Comparison of ENCODE assay signal across 35 cellular contexts in genomic region chr12:45558353-45558752, GRCh38.
"Had no signal": no experiment of that assay in that cellular context is flagged by ENCODE, and none has a peak within 500 bp of the region (broad histone marks: within the 10 kb centered on the region; RNA-seq: fewer than 3 reads in every experiment).

No MANE protein-coding gene starts in this region.

- H3K9me3 ChIP-seq: MG63 had no signal

- DNase-seq: Karpas-422, Kasumi-1, MG63, MM.1S, MV-4-11, NCI-H1048, NCI-H1092, NCI-H1092 treated with DMSO at 0.1 percent for 48 hours, NCI-H1105, NCI-H1105 treated with DMSO at 0.1 percent for 48 hours, NCI-H1417, NCI-H1417 treated with DMSO at 0.1 percent for 48 hours, NCI-H1436, NCI-H1436 treated with DMSO at 0.1 percent for 48 hours, NCI-H146, NCI-H1694, NCI-H1694 treated with DMSO at 0.1 percent for 48 hours, NCI-H187, NCI-H187 treated with DMSO at 0.1 percent for 48 hours, NCI-H1930, NCI-H2029, NCI-H2029 treated with DMSO at 0.1 percent for 48 hours, NCI-H2081, NCI-H2081 treated with DMSO at 0.1 percent for 48 hours, NCI-H2107, NCI-H2171, NCI-H2171 treated with DMSO at 0.1 percent for 48 hours, NCI-H2227 treated with DMSO at 0.1 percent for 48 hours, NCI-H226, NCI-H345, NCI-H446, NCI-H446 treated with DMSO at 0.1 percent for 48 hours, NCI-H510A, NCI-H510A treated with DMSO at 0.1 percent for 48 hours, NCI-H524 had no signal

- H3K36me3 ChIP-seq: MG63 had no signal

- H3K4me3 ChIP-seq: MG63 had no signal

- H3K27me3 ChIP-seq: MG63 had no signal
